ENCODE assay signal across 22 cellular contexts in genomic region chr1:20189664-20190063, GRCh38. TPM values are rescaled to one million over a fixed set of nuclear protein-coding genes. Genes with fewer than 3 reads are reported as not detected.
A peak's percentile ranks its signal among the peaks of the same experiment; 100 is the strongest.
DNase-seq lines count a peak whose midpoint lies in the region; ATAC-seq and TF ChIP-seq lines count a peak whose summit lies in the region.
"Had no signal": no experiment of that assay in that cellular context is flagged by ENCODE, and none has a peak within 500 bp of the region (broad histone marks: within the 10 kb centered on the region; RNA-seq: fewer than 3 reads in every experiment).

No MANE protein-coding gene starts in this region.

- no peaks in the 10 kb centered on the region for H3K27me3 ChIP-seq in BLaER1 treated with 17β-estradiol and CSF1 and Interleukin-3, amounts not matched to agents 10 nM and 100 nM
- H3K27me3 ChIP-seq in Karpas-422 (ENCODE audit: low read length) (no peaks in the 10 kb centered on the region), dorsolateral prefrontal cortex (peaks cover 0 to 40% (median 0%) of the 10 kb centered on the region in 45 donors), sigmoid colon (no peaks in the 10 kb centered on the region)

- no peaks in the 10 kb centered on the region for H3K9me3 ChIP-seq in BLaER1 treated with 17β-estradiol and CSF1 and Interleukin-3, amounts not matched to agents 10 nM and 100 nM (replicated peaks in 1 of 11)
- no peaks in the 10 kb centered on the region for H3K9me3 ChIP-seq in Karpas-422 (ENCODE audit: low read length)
- H3K9me3 ChIP-seq in sigmoid colon = no peaks in the 10 kb centered on the region

- no peak for TF ChIP-seq POLR2A in sigmoid colon (IDR thresholded peaks at IDR 0.05)

- H3K4me3 Mint-ChIP-seq in natural killer cell treated with Interleukin-12 subunit alpha and Interleukin-12 subunit beta and Interleukin-15 and Interleukin-18, amount 100 ng/mL, for 72 hours = no peak overlapping the region
- H3K4me3 Mint-ChIP-seq: CD8-positive, alpha-beta T cell; HFFc6; IgD-negative memory B cell had no signal

- TF ChIP-seq CTCF in dorsolateral prefrontal cortex (IDR thresholded peaks at IDR 0.05 in 54 of 56, conservative IDR thresholded peaks at IDR 0.05 in 2 of 56; ENCODE audit: low read depth in 1 of 56, partially characterized antibody in 56 of 56) (no peak), sigmoid colon (IDR thresholded peaks at IDR 0.05) (no peak)

- 93 to 96% methylated on average over 4 of the region's 4 CpGs for WGBS in sigmoid colon, 2 donors

- DNase-seq in Karpas-422 (peak; percentile 49), dorsolateral prefrontal cortex (peak in 1 of 10 donors; percentile 35), sigmoid colon (no peak), NCI-H1092 treated with DMSO at 0.1 percent for 48 hours (lab: John Stamatoyannopoulos, UW) (no peak)
- DNase-seq in activated naive CD4-positive, alpha-beta T cell treated with Interleukin-2 at 50 U/mL for 16 hours = no peak
- no peak for DNase-seq in natural killer cell treated with Interleukin-12 subunit alpha and Interleukin-12 subunit beta and Interleukin-15 and Interleukin-18, amount 100 ng/mL, for 72 hours (ENCODE audit: low spot score)
- DNase-seq: ACHN; Calu3; CD8-positive, alpha-beta T cell; DMS79 treated with DMSO at 0.1 percent for 48 hours; GF-D8; GOT3; H7; HFFc6; KG1 had no signal

- no peaks in the 10 kb centered on the region for H3K36me3 Mint-ChIP-seq in natural killer cell treated with Interleukin-12 subunit alpha and Interleukin-12 subunit beta and Interleukin-15 and Interleukin-18, amount 100 ng/mL, for 72 hours
- H3K36me3 Mint-ChIP-seq: CD8-positive, alpha-beta T cell; IgD-negative memory B cell had no signal

- H4K20me1 ChIP-seq in BLaER1 treated with 17β-estradiol and CSF1 and Interleukin-3, amounts not matched to agents 10 nM and 100 nM = no peaks in the 10 kb centered on the region
- no peaks in the 10 kb centered on the region for H4K20me1 ChIP-seq in Karpas-422 (ENCODE audit: insufficient read depth, low read depth, low read length)

- peak overlapping the region in 1 of 11 experiments; percentile 96; a peak in 1 of 22 replicates for H3K27ac ChIP-seq in BLaER1 treated with 17β-estradiol and CSF1 and Interleukin-3, amounts not matched to agents 10 nM and 100 nM
- H3K27ac ChIP-seq in Karpas-422 (ENCODE audit: low read length) = no peak overlapping the region
- peak overlapping the region in 55 of 59 donors; percentile 9 to 89 (median 66) for H3K27ac ChIP-seq in dorsolateral prefrontal cortex
- peak overlapping the region in 3 of 4 donors; percentile 95 to 99 (median 98) for H3K27ac ChIP-seq in sigmoid colon
- H3K27ac ChIP-seq: HL-60 had no signal

- peaks cover 0 to 5% (median 0%) of the 10 kb centered on the region in 11 experiments; a peak in 2 of 22 replicates for H3K36me3 ChIP-seq in BLaER1 treated with 17β-estradiol and CSF1 and Interleukin-3, amounts not matched to agents 10 nM and 100 nM
- H3K36me3 ChIP-seq in Karpas-422 (ENCODE audit: insufficient read depth, low read length) (no peaks in the 10 kb centered on the region), sigmoid colon (peaks cover 0 to 12% (median 0%) of the 10 kb centered on the region in 4 donors)

- intact Hi-C loops in dorsolateral prefrontal cortex (cut with DNase I) = no loop called here
- intact Hi-C loops in sigmoid colon (cut with DNase I) = loop anchor here (10.0 kb wide), 1 partner anchor 985 kb away; no protein-coding TSS in a partner anchor

- no peaks in the 10 kb centered on the region for H3K79me2 ChIP-seq in Karpas-422 (ENCODE audit: low read length)

- no peak overlapping the region for H2AFZ ChIP-seq in Karpas-422 (ENCODE audit: low read length)

- H3K27me3 Mint-ChIP-seq in natural killer cell treated with Interleukin-12 subunit alpha and Interleukin-12 subunit beta and Interleukin-15 and Interleukin-18, amount 100 ng/mL, for 72 hours = peaks cover 0 to 15% of the 10 kb centered on the region in 2 donors

- no peak for TF ChIP-seq EP300 in sigmoid colon (IDR thresholded peaks at IDR 0.05)

- no peaks in the 10 kb centered on the region for H3K9me2 ChIP-seq in Karpas-422 (replicated peaks; ENCODE audit: insufficient read depth, low read length)

- no peaks in the 10 kb centered on the region for H3K9me3 Mint-ChIP-seq in natural killer cell treated with Interleukin-12 subunit alpha and Interleukin-12 subunit beta and Interleukin-15 and Interleukin-18, amount 100 ng/mL, for 72 hours
- H3K9me3 Mint-ChIP-seq: CD8-positive, alpha-beta T cell; HFFc6; IgD-negative memory B cell had no signal

- H3K9ac ChIP-seq in BLaER1 treated with 17β-estradiol and CSF1 and Interleukin-3, amounts not matched to agents 10 nM and 100 nM = no peak overlapping the region
- no peak overlapping the region for H3K9ac ChIP-seq in Karpas-422 (ENCODE audit: low read length)

- no peak overlapping the region for H3K4me3 ChIP-seq in BLaER1 treated with 17β-estradiol and CSF1 and Interleukin-3, amounts not matched to agents 10 nM and 100 nM
- no peak overlapping the region for H3K4me3 ChIP-seq in Karpas-422 (ENCODE audit: low read length)
- H3K4me3 ChIP-seq in dorsolateral prefrontal cortex = no peak overlapping the region
- no peak overlapping the region for H3K4me3 ChIP-seq in sigmoid colon
- H3K4me3 ChIP-seq: GM12878 had no signal

- H3K4me1 ChIP-seq in BLaER1 treated with 17β-estradiol and CSF1 and Interleukin-3, amounts not matched to agents 10 nM and 100 nM = peaks cover 71 to 99% (median 86%) of the 10 kb centered on the region in 10 experiments
- peaks cover 35% of the 10 kb centered on the region for H3K4me1 ChIP-seq in Karpas-422 (ENCODE audit: low read length)
- peaks cover 0 to 93% (median 87%) of the 10 kb centered on the region in 4 donors for H3K4me1 ChIP-seq in sigmoid colon

- H3K27ac Mint-ChIP-seq in natural killer cell treated with Interleukin-12 subunit alpha and Interleukin-12 subunit beta and Interleukin-15 and Interleukin-18, amount 100 ng/mL, for 72 hours = peak overlapping the region in 1 of 2 donors; percentile 50
- H3K27ac Mint-ChIP-seq: CD8-positive, alpha-beta T cell; HFFc6 had no signal

- peaks cover 38% of the 10 kb centered on the region in 2 donors for H3K4me1 Mint-ChIP-seq in natural killer cell treated with Interleukin-12 subunit alpha and Interleukin-12 subunit beta and Interleukin-15 and Interleukin-18, amount 100 ng/mL, for 72 hours (ENCODE audit: low read depth in 2 of 2)

- ATAC-seq in natural killer cell treated with Interleukin-12 subunit alpha and Interleukin-12 subunit beta and Interleukin-15 and Interleukin-18, amount 100 ng/mL, for 72 hours = no peak
- ATAC-seq: CD8-positive, alpha-beta T cell; GM12878; HCT116 had no signal

- peak overlapping the region; percentile 16 to 99 (median 96); a peak in 16 of 22 replicates for H3K4me2 ChIP-seq in BLaER1 treated with 17β-estradiol and CSF1 and Interleukin-3, amounts not matched to agents 10 nM and 100 nM
- H3K4me2 ChIP-seq in Karpas-422 (ENCODE audit: low read depth, low read length, poor library complexity, severe bottlenecking) = peak overlapping the region; percentile 6

RNA-seq across cellular contexts. Expression of gene PLA2G2C, which starts 3.3 kb away (rescaled TPM):
- not detected in 2 replicates for total RNA-seq in Karpas-422 (2014; rRNA removed; shearing (Covaris generic); ENCODE audit: low replicate concordance)
- total RNA-seq in dorsolateral prefrontal cortex = 1 to 10 TPM in 7 of 120 experiments, under 1 TPM in 46, not detected in 67; 0.13 to 3.1 (median 0.46) TPM
- total RNA-seq in sigmoid colon = 1 to 10 TPM in 3 of 4 donors, under 1 TPM in 1; 0.82 to 5.5 (median 1.5) TPM
- under 1 TPM in 1 of 3 donors, not detected in 2; 0.09 TPM for polyA plus RNA-seq in sigmoid colon
- total RNA-seq in natural killer cell treated with Interleukin-12 subunit alpha and Interleukin-12 subunit beta and Interleukin-15 and Interleukin-18, amount 100 ng/mL, for 72 hours = under 1 TPM in 1 of 2 donors, not detected in 1; 0.17 TPM
- total RNA-seq: Calu3; CD8-positive, alpha-beta T cell; GM12878; H7; HFFc6; HT1080 had no signal
- polyA plus RNA-seq: BJ, IgD-negative memory B cell had no signal

RNA-seq across cellular contexts. Expression of gene UBXN10, which starts 3.8 kb away (rescaled TPM):
- not detected in 2 replicates for total RNA-seq in Karpas-422 (2014; rRNA removed; shearing (Covaris generic); ENCODE audit: low replicate concordance)
- total RNA-seq in dorsolateral prefrontal cortex (10 to 100 TPM in 65 of 120 experiments, 1 to 10 TPM in 55; 2.9 to 18.7 (median 10.4) TPM), sigmoid colon (10 to 100 TPM; 14.6 to 25.0 (median 23.1) TPM)
- polyA plus RNA-seq in sigmoid colon = 1 to 10 TPM; 2.9 to 7.8 (median 3.7) TPM
- total RNA-seq in natural killer cell treated with Interleukin-12 subunit alpha and Interleukin-12 subunit beta and Interleukin-15 and Interleukin-18, amount 100 ng/mL, for 72 hours = under 1 TPM; 0.26 to 0.56 TPM
- total RNA-seq: GM12878, HFFc6, HT1080 had no signal
- polyA plus RNA-seq: BJ had no signal

RNA-seq across cellular contexts. Expression of gene PLA2G2F, which starts 50.5 kb away (rescaled TPM):
- total RNA-seq in Karpas-422 (2014; rRNA removed; shearing (Covaris generic); ENCODE audit: low replicate concordance) = not detected in 2 replicates
- total RNA-seq in dorsolateral prefrontal cortex (under 1 TPM in 1 of 120 experiments, not detected in 119; 0.28 TPM), sigmoid colon (not detected)
- polyA plus RNA-seq in sigmoid colon = under 1 TPM in 2 of 3 donors, not detected in 1; 0.60 to 0.80 TPM
- total RNA-seq in natural killer cell treated with Interleukin-12 subunit alpha and Interleukin-12 subunit beta and Interleukin-15 and Interleukin-18, amount 100 ng/mL, for 72 hours = not detected
- total RNA-seq: Calu3; CD8-positive, alpha-beta T cell; GM12878; H7; HFFc6; HT1080 had no signal
- polyA plus RNA-seq: BJ, IgD-negative memory B cell had no signal
